13 cellular contexts compared by ENCODE assay signal in genomic region chr4:182240161-182241130, GRCh38. TPM values are rescaled to one million over a fixed set of nuclear protein-coding genes. Genes with fewer than 3 reads are reported as not detected.
A peak's percentile ranks its signal among the peaks of the same experiment; 100 is the strongest.
DNase-seq lines count a peak whose midpoint lies in the region; ATAC-seq and TF ChIP-seq lines count a peak whose summit lies in the region.
"Had no signal": no experiment of that assay in that cellular context is flagged by ENCODE, and none has a peak within 500 bp of the region (broad histone marks: within the 10 kb centered on the region; RNA-seq: fewer than 3 reads in every experiment).

No MANE protein-coding gene starts in this region.

- H3K36me3 ChIP-seq in mammary epithelial cell (ENCODE audit: insufficient read depth, low read length) = no peaks in the 10 kb centered on the region
- H3K36me3 ChIP-seq in breast epithelium = no peaks in the 10 kb centered on the region
- H3K36me3 ChIP-seq in lung (ENCODE audit: control insufficient read depth in 2 of 2, insufficient read depth in 2 of 2, low read length in 2 of 2) = no peaks in the 10 kb centered on the region
- H3K36me3 ChIP-seq in aorta (ENCODE audit: control insufficient read depth in 1 of 2, insufficient read depth in 2 of 2, low read length in 1 of 2) = no peaks in the 10 kb centered on the region

- peaks cover 12% of the 10 kb centered on the region for H3K79me2 ChIP-seq in mammary epithelial cell (ENCODE audit: insufficient read depth, low read length)

- no peaks in the 10 kb centered on the region for H3K36me3 Mint-ChIP-seq in activated CD4-positive, alpha-beta memory T cell treated with anti-CD3 and anti-CD28 coated beads, Interleukin-2, amount 10 ng/mL, durations not matched to agents 7 days and 5 days (ENCODE audit: low read depth)
- H3K36me3 Mint-ChIP-seq: activated CD4-positive, alpha-beta memory T cell treated with anti-CD3 and anti-CD28 coated beads for 36 hours; activated naive CD4-positive, alpha-beta T cell treated with anti-CD3 and anti-CD28 coated beads, Interleukin-2, amount 50 U/mL, for 24 hours had no signal

- H3K4me1 ChIP-seq in mammary epithelial cell (ENCODE audit: insufficient read depth, low read length) (peaks cover 38% of the 10 kb centered on the region), breast epithelium (no peaks in the 10 kb centered on the region), lung (ENCODE audit: control insufficient read depth in 2 of 2, insufficient read depth in 2 of 2, low read length in 2 of 2) (no peaks in the 10 kb centered on the region), aorta (ENCODE audit: control insufficient read depth in 1 of 2, insufficient read depth in 2 of 2, low read length in 2 of 2) (no peaks in the 10 kb centered on the region)

- no peak overlapping the region for H2AFZ ChIP-seq in mammary epithelial cell (ENCODE audit: low read depth, low read length)

- H3K27me3 ChIP-seq in mammary epithelial cell (ENCODE audit: insufficient read depth, low read length) = no peaks in the 10 kb centered on the region
- no peaks in the 10 kb centered on the region for H3K27me3 ChIP-seq in breast epithelium
- H3K27me3 ChIP-seq in lung (ENCODE audit: control insufficient read depth, insufficient read depth) = no peaks in the 10 kb centered on the region
- no peaks in the 10 kb centered on the region for H3K27me3 ChIP-seq in aorta (ENCODE audit: control insufficient read depth in 1 of 2, insufficient read depth in 2 of 2, low read length in 1 of 2)

- H3K27ac ChIP-seq in mammary epithelial cell (ENCODE audit: insufficient read depth, low read depth, low read length) = no peak overlapping the region
- H3K27ac ChIP-seq in breast epithelium = no peak overlapping the region
- no peak overlapping the region for H3K27ac ChIP-seq in lung (ENCODE audit: low read depth in 1 of 2, low read length in 1 of 2)
- no peak overlapping the region for H3K27ac ChIP-seq in aorta (ENCODE audit: low read depth in 1 of 2, low read length in 2 of 2)
- H3K27ac ChIP-seq: 22Rv1, epithelial cell of prostate had no signal

- H3K4me1 Mint-ChIP-seq in activated CD4-positive, alpha-beta memory T cell treated with anti-CD3 and anti-CD28 coated beads, Interleukin-2, amount 10 ng/mL, durations not matched to agents 7 days and 5 days = no peaks in the 10 kb centered on the region
- H3K4me1 Mint-ChIP-seq: activated naive CD4-positive, alpha-beta T cell treated with anti-CD3 and anti-CD28 coated beads, Interleukin-2, amount 50 U/mL, for 24 hours had no signal

- H3K27me3 Mint-ChIP-seq in activated CD4-positive, alpha-beta memory T cell treated with anti-CD3 and anti-CD28 coated beads, Interleukin-2, amount 10 ng/mL, durations not matched to agents 7 days and 5 days = no peaks in the 10 kb centered on the region
- H3K27me3 Mint-ChIP-seq: activated CD4-positive, alpha-beta memory T cell treated with anti-CD3 and anti-CD28 coated beads for 36 hours had no signal

- in situ Hi-C loops in mammary epithelial cell (cut with MboI; ENCODE audit: low sequenced_read_pairs in 2 of 2) = no loop called here

- peaks cover 7% of the 10 kb centered on the region for H3K9me3 Mint-ChIP-seq in activated CD4-positive, alpha-beta memory T cell treated with anti-CD3 and anti-CD28 coated beads, Interleukin-2, amount 10 ng/mL, durations not matched to agents 7 days and 5 days
- H3K9me3 Mint-ChIP-seq: activated naive CD4-positive, alpha-beta T cell treated with anti-CD3 and anti-CD28 coated beads, Interleukin-2, amount 50 U/mL, for 24 hours had no signal

- CTCF ChIA-PET in mammary epithelial cell (lab: Charles Lee; ENCODE audit: low non-redundant PET) = no interaction called here
- CTCF ChIA-PET in activated CD4-positive, alpha-beta memory T cell treated with anti-CD3 and anti-CD28 coated beads, Interleukin-2, amount 10 ng/mL, durations not matched to agents 7 days and 5 days (lab: Charles Lee) = no interaction called here

- no TSS peak for BruUV-seq in mammary epithelial cell (replicated peaks; lab: Mats Ljungman, UMichigan)

- no peak overlapping the region for H3K4me3 Mint-ChIP-seq in activated CD4-positive, alpha-beta memory T cell treated with anti-CD3 and anti-CD28 coated beads, Interleukin-2, amount 10 ng/mL, durations not matched to agents 7 days and 5 days
- H3K4me3 Mint-ChIP-seq: activated CD4-positive, alpha-beta memory T cell treated with anti-CD3 and anti-CD28 coated beads for 36 hours; activated naive CD4-positive, alpha-beta T cell treated with anti-CD3 and anti-CD28 coated beads, Interleukin-2, amount 50 U/mL, for 24 hours had no signal

- H3K27ac Mint-ChIP-seq in activated CD4-positive, alpha-beta memory T cell treated with anti-CD3 and anti-CD28 coated beads, Interleukin-2, amount 10 ng/mL, durations not matched to agents 7 days and 5 days = no peak overlapping the region
- H3K27ac Mint-ChIP-seq: activated CD4-positive, alpha-beta memory T cell treated with anti-CD3 and anti-CD28 coated beads for 36 hours; activated naive CD4-positive, alpha-beta T cell treated with anti-CD3 and anti-CD28 coated beads, Interleukin-2, amount 50 U/mL, for 24 hours had no signal

- TF ChIP-seq POLR2A in breast epithelium (IDR thresholded peaks at IDR 0.05) = no peak

- no peaks in the 10 kb centered on the region for H4K20me1 ChIP-seq in mammary epithelial cell (ENCODE audit: insufficient read depth, low read length)

- dilution Hi-C loops in mammary epithelial cell (cut with HindIII; ENCODE audit: low sequenced_read_pairs) = no loop called here

- peak; percentile 51 for ATAC-seq in lung (ENCODE audit: insufficient read depth, low FRiP score)
- ATAC-seq in aorta (ENCODE audit: low FRiP score) = peak; percentile 38
- ATAC-seq in HG02798 (IDR thresholded peaks at IDR 0.05; ENCODE audit: poor library complexity, unreplicated experiment) = no peak

- no peaks in the 10 kb centered on the region for H3K9me3 ChIP-seq in mammary epithelial cell (replicated peaks; ENCODE audit: insufficient read depth, low read length)
- no peaks in the 10 kb centered on the region for H3K9me3 ChIP-seq in breast epithelium
- peaks cover 0 to 4% of the 10 kb centered on the region in 2 donors for H3K9me3 ChIP-seq in lung (ENCODE audit: control insufficient read depth in 2 of 2, insufficient read depth in 1 of 2, low read length in 1 of 2)
- peaks cover 2% of the 10 kb centered on the region for H3K9me3 ChIP-seq in aorta (ENCODE audit: control insufficient read depth, low read length)

- no peak for TF ChIP-seq CTCF in mammary epithelial cell (conservative IDR thresholded peaks at IDR 0.05 in 1 of 2, IDR thresholded peaks at IDR 0.05 in 1 of 2; ENCODE audit: extremely low read depth in 1 of 2, insufficient read depth in 1 of 2, low read depth in 1 of 2, low read length in 2 of 2)
- TF ChIP-seq CTCF in breast epithelium (IDR thresholded peaks at IDR 0.05) = no peak
- no peak for TF ChIP-seq CTCF in lung (IDR thresholded peaks at IDR 0.05; ENCODE audit: control extremely low read depth, extremely low read depth)

- DNase-seq in mammary epithelial cell = no peak
- DNase-seq in breast epithelium (ENCODE audit: low spot score in 2 of 2) = no peak
- peak; percentile 77 for DNase-seq in astrocyte of the hippocampus (ENCODE audit: low read depth, low spot score)
- DNase-seq in lung (ENCODE audit: low spot score) = no peak
- DNase-seq in aorta = no peak
- no peak for DNase-seq in activated CD4-positive, alpha-beta memory T cell treated with anti-CD3 and anti-CD28 coated beads, Interleukin-2, amount 10 ng/mL, durations not matched to agents 7 days and 5 days
- no peak for DNase-seq in SKM-1 (lab: John Stamatoyannopoulos, UW; ENCODE audit: unreplicated experiment)
- DNase-seq: activated CD4-positive, alpha-beta memory T cell treated with anti-CD3 and anti-CD28 coated beads for 36 hours; Right ventricle myocardium superior had no signal

- POLR2A ChIA-PET in activated CD4-positive, alpha-beta memory T cell treated with anti-CD3 and anti-CD28 coated beads, Interleukin-2, amount 10 ng/mL, durations not matched to agents 7 days and 5 days (lab: Charles Lee) = no interaction called here

- WGBS in mammary epithelial cell (ENCODE audit: low coverage, missing lambda C conversion rate) = 84% methylated on average over 18 of the region's 18 CpGs
- 39 to 49% methylated on average over 18 of the region's 18 CpGs for whole genome bisulfite sequencing in lung, 2 donors
- WGBS in aorta, 2 donors = 57 to 66% methylated on average over 18 of the region's 18 CpGs

- peak overlapping the region; percentile 2 for H3K4me2 ChIP-seq in mammary epithelial cell (ENCODE audit: insufficient read depth, low read depth, low read length)

- intact Hi-C loops in mammary epithelial cell (cut with micrococcal nuclease) = loop anchor here (1.0 to 10.0 kb wide), 3 partner anchors 204 to 286 kb away; no protein-coding TSS in a partner anchor
- intact Hi-C loops in breast epithelium (cut with DNase I; ENCODE audit: low total_unique reads) = no loop called here
- intact Hi-C loops in aorta (cut with DNase I) = no loop called here

- H3K4me3 ChIP-seq in mammary epithelial cell (replicated peaks in 1 of 3; ENCODE audit: insufficient read depth in 1 of 3, low read depth in 2 of 3, low read length in 3 of 3) (no peak overlapping the region), breast epithelium (no peak overlapping the region), lung (no peak overlapping the region), aorta (ENCODE audit: low read length in 2 of 2) (no peak overlapping the region)

- H3K9ac ChIP-seq in mammary epithelial cell (ENCODE audit: insufficient read depth, low read length) = no peak overlapping the region

RNA-seq across cellular contexts. Expression of gene TENM3, which starts 2.8 kb away (rescaled TPM):
- total RNA-seq in mammary epithelial cell (10 to 100 TPM; 43.2 to 54.9 TPM), breast epithelium (10 to 100 TPM in 1 of 3 donors, 1 to 10 TPM in 2; 4.6 to 30.6 (median 8.8) TPM), lung (1 to 10 TPM; 3.8 to 5.3 TPM), aorta (1 to 10 TPM; 1.1 to 5.5 TPM)
- polyA plus RNA-seq in mammary epithelial cell (24.5 TPM), lung (under 1 TPM; 0.14 to 0.64 TPM), aorta (under 1 TPM in 1 of 2 donors, not detected in 1; 0.05 TPM)
- polyA minus RNA-seq in mammary epithelial cell = 104 TPM
- not detected for total RNA-seq in activated CD4-positive, alpha-beta memory T cell treated with anti-CD3 and anti-CD28 coated beads, Interleukin-2, amount 10 ng/mL, durations not matched to agents 7 days and 5 days
- total RNA-seq: activated CD4-positive, alpha-beta memory T cell treated with anti-CD3 and anti-CD28 coated beads for 36 hours had no signal
